In the genomic region with DNA sequence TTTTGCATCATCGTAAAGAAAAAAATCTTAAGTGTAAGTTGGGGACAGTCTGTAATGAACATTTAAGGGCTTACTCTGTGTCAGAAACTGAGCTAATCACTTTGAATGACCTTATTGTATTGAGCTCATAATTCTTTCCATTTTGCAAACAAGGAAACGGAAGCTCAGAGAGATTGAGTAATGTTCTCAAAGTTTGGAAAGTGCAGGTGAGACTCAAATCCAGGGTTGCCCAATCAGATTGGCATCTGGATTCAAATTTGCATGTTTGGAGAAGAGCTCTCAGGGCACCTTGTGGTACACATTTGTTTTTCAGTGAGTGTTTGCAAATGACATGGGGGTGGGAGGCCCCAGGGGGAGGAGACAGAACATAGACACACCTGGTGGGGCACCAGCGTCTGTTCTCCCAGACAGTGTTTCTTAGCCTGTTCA, we compare ENCODE assay signal across 30 cellular contexts. TPM values are rescaled to one million over a fixed set of nuclear protein-coding genes. Genes with fewer than 3 reads are reported as not detected.
DNase-seq lines count a peak whose midpoint lies in the region; ATAC-seq, FAIRE-seq and TF ChIP-seq lines count a peak whose summit lies in the region.
"Had no signal": no experiment of that assay in that cellular context is flagged by ENCODE, and none has a peak within 500 bp of the region (broad histone marks: within the 10 kb centered on the region; RNA-seq: fewer than 3 reads in every experiment).

No MANE protein-coding gene starts in this region.

- peaks cover 99% of the 10 kb centered on the region for H3K4me1 ChIP-seq in Karpas-422 (ENCODE audit: low read length)
- H3K4me1 ChIP-seq in HepG2 (ENCODE audit: insufficient read depth, low read length): peaks cover 24% of the 10 kb centered on the region
- H3K4me1 ChIP-seq in suprapubic skin: peaks cover 3% of the 10 kb centered on the region
- no peaks in the 10 kb centered on the region for H3K4me1 ChIP-seq in effector memory CD4-positive, alpha-beta T cell (ENCODE audit: control insufficient read depth, insufficient read depth, low read length, poor library complexity, severe bottlenecking)
- H3K4me1 ChIP-seq: parathyroid adenoma, vagina had no signal

- BruUV-seq in MCF 10A (replicated peaks; lab: Mats Ljungman, UMichigan) (no TSS peak), HepG2 (replicated peaks; lab: Mats Ljungman, UMichigan) (no TSS peak)

- H3K9me3 ChIP-seq in Karpas-422 (ENCODE audit: low read length) (no peaks in the 10 kb centered on the region), HepG2 (ENCODE audit: low read length) (no peaks in the 10 kb centered on the region), suprapubic skin (no peaks in the 10 kb centered on the region)
- H3K9me3 ChIP-seq in effector memory CD4-positive, alpha-beta T cell (ENCODE audit: control insufficient read depth, low read length): no peaks in the 10 kb centered on the region
- H3K9me3 ChIP-seq: sigmoid colon, vagina had no signal

- H4K20me1 ChIP-seq in Karpas-422 (ENCODE audit: insufficient read depth, low read depth, low read length): no peaks in the 10 kb centered on the region
- H4K20me1 ChIP-seq in HepG2 (ENCODE audit: insufficient read depth, low read length): no peaks in the 10 kb centered on the region

- H3K9me3 Mint-ChIP-seq in MCF 10A (ENCODE audit: unreplicated experiment): no peaks in the 10 kb centered on the region
- H3K9me3 Mint-ChIP-seq: activated naive CD4-positive, alpha-beta T cell treated with anti-CD3 and anti-CD28 coated beads, Interleukin-2, amount 50 U/mL, for 72 hours; activated T-helper 1 cell treated with anti-CD3 and anti-CD28 coated beads, Interleukin-12 subunit alpha, Interleukin-12 subunit beta, Interleukin-2, Interleukin-4 antibody, amounts not matched to agents 30 ng/mL and 10 ng/mL and 1 ng/mL, durations not matched to agents 14 hours and 24 hours and 36 hours; CD4-positive, alpha-beta T cell; H9; mesothelial cell of epicardium; nephron had no signal

- no peak for TF ChIP-seq CTCF in MCF 10A (IDR thresholded peaks at IDR 0.05; ENCODE audit: unreplicated experiment)
- no peak for TF ChIP-seq CTCF in HepG2 (CRISPR knock-in tag; IDR thresholded peaks at IDR 0.05)
- TF ChIP-seq CTCF in suprapubic skin (IDR thresholded peaks at IDR 0.05): no peak

- no peak for FAIRE-seq in HepG2 (lab: Jason Lieb, UNC)
- FAIRE-seq: frontal cortex, G401.6, TTC549 had no signal

- peak overlapping the region; percentile 60 for H3K9ac ChIP-seq in Karpas-422 (ENCODE audit: low read length)
- no peak overlapping the region for H3K9ac ChIP-seq in HepG2 (ENCODE audit: insufficient read depth, low read depth, low read length)
- H3K9ac ChIP-seq: parathyroid adenoma had no signal

- TF ChIP-seq EP300 in HepG2 (IDR thresholded peaks at IDR 0.05; ENCODE audit: low read depth in 2 of 2, low read length in 2 of 2) (no peak), HepG2 (CRISPR knock-in tag; IDR thresholded peaks at IDR 0.05; ENCODE audit: borderline replicate concordance) (no peak), suprapubic skin (IDR thresholded peaks at IDR 0.05) (no peak)

- H3K27ac Mint-ChIP-seq in MCF 10A (ENCODE audit: low read depth, unreplicated experiment): no peak overlapping the region
- H3K27ac Mint-ChIP-seq: activated naive CD4-positive, alpha-beta T cell treated with anti-CD3 and anti-CD28 coated beads, Interleukin-2, amount 50 U/mL, for 72 hours; activated T-helper 1 cell treated with anti-CD3 and anti-CD28 coated beads, Interleukin-12 subunit alpha, Interleukin-12 subunit beta, Interleukin-2, Interleukin-4 antibody, amounts not matched to agents 30 ng/mL and 10 ng/mL and 1 ng/mL, durations not matched to agents 14 hours and 24 hours and 36 hours; CD4-positive, alpha-beta T cell; mesothelial cell of epicardium; nephron had no signal

- no peaks in the 10 kb centered on the region for H3K9me2 ChIP-seq in Karpas-422 (replicated peaks; ENCODE audit: insufficient read depth, low read length)

- intact Hi-C loops in MCF 10A (cut with micrococcal nuclease): loop anchor here (10.0 kb wide), 1 partner anchor 138 kb away; no protein-coding TSS in a partner anchor
- intact Hi-C loops in HepG2 (cut with micrococcal nuclease; ENCODE audit: unreplicated experiment): no loop called here

- H3K36me3 ChIP-seq in Karpas-422 (ENCODE audit: insufficient read depth, low read length) (no peaks in the 10 kb centered on the region), HepG2 (replicated peaks in 1 of 2; ENCODE audit: control insufficient read depth in 1 of 2, insufficient read depth in 2 of 2, low read length in 2 of 2) (no peaks in the 10 kb centered on the region), suprapubic skin (no peaks in the 10 kb centered on the region)
- no peaks in the 10 kb centered on the region for H3K36me3 ChIP-seq in effector memory CD4-positive, alpha-beta T cell (ENCODE audit: control insufficient read depth, insufficient read depth, low read length)
- H3K36me3 ChIP-seq: sigmoid colon, vagina had no signal

- ATAC-seq in HepG2 (no peak), HG03045 (IDR thresholded peaks at IDR 0.05; ENCODE audit: unreplicated experiment) (no peak)
- ATAC-seq: activated naive CD4-positive, alpha-beta T cell treated with anti-CD3 and anti-CD28 coated beads, Interleukin-2, amount 50 U/mL, for 72 hours had no signal

- peak overlapping the region; percentile 98 for H3K27ac ChIP-seq in Karpas-422 (ENCODE audit: low read length)
- no peak overlapping the region for H3K27ac ChIP-seq in HepG2 (ENCODE audit: extremely low read length, insufficient read depth, low read length)
- peak overlapping the region; percentile 71 for H3K27ac ChIP-seq in suprapubic skin
- no peak overlapping the region for H3K27ac ChIP-seq in effector memory CD4-positive, alpha-beta T cell (ENCODE audit: insufficient read depth, low read length, poor library complexity, severe bottlenecking)
- H3K27ac ChIP-seq: parathyroid adenoma, sigmoid colon, vagina had no signal

- WGBS in HepG2 (ENCODE audit: low lambda C conversion rate): 2% methylated on average over 3 of the region's 3 CpGs
- 67% methylated on average over 3 of the region's 3 CpGs for WGBS in suprapubic skin

- H3K27me3 ChIP-seq in Karpas-422 (ENCODE audit: low read length) (no peaks in the 10 kb centered on the region), HepG2 (ENCODE audit: control insufficient read depth in 1 of 2, insufficient read depth in 2 of 2, low read length in 2 of 2) (peaks cover 2 to 33% of the 10 kb centered on the region in 2 experiments; a peak in 1 of 5 replicates), suprapubic skin (peaks cover 11% of the 10 kb centered on the region)
- peaks cover 3% of the 10 kb centered on the region for H3K27me3 ChIP-seq in effector memory CD4-positive, alpha-beta T cell (replicated peaks; ENCODE audit: control insufficient read depth, insufficient read depth, low read length, poor library complexity, severe bottlenecking)
- H3K27me3 ChIP-seq: sigmoid colon, vagina had no signal

- CTCF ChIA-PET in MCF 10A (lab: Yijun Ruan, JAX) (interaction anchor here (1.3 to 1.9 kb wide), 2 partner anchors 18 to 21 kb away, joined by 3 to 10 read pairs; no protein-coding TSS in a partner anchor), HepG2 (lab: Yijun Ruan, JAX; ENCODE audit: low intra/inter-chr PET ratio, low total read pairs) (no interaction called here)

- TF ChIP-seq POLR2A in HepG2 (IDR thresholded peaks at IDR 0.05; ENCODE audit: insufficient read depth in 1 of 2, low read depth in 2 of 2, low read length in 2 of 2) (no peak), suprapubic skin (IDR thresholded peaks at IDR 0.05) (no peak)

- H3K4me1 Mint-ChIP-seq in MCF 10A (ENCODE audit: insufficient read depth, unreplicated experiment): no peaks in the 10 kb centered on the region
- H3K4me1 Mint-ChIP-seq: mesothelial cell of epicardium had no signal

- no peaks in the 10 kb centered on the region for H3K36me3 Mint-ChIP-seq in MCF 10A (ENCODE audit: insufficient read depth, unreplicated experiment)
- H3K36me3 Mint-ChIP-seq: activated naive CD4-positive, alpha-beta T cell treated with anti-CD3 and anti-CD28 coated beads, Interleukin-2, amount 50 U/mL, for 72 hours; mesothelial cell of epicardium had no signal

- no peak overlapping the region for H3K4me3 Mint-ChIP-seq in MCF 10A (ENCODE audit: unreplicated experiment)
- H3K4me3 Mint-ChIP-seq: activated T-helper 1 cell treated with anti-CD3 and anti-CD28 coated beads, Interleukin-12 subunit alpha, Interleukin-12 subunit beta, Interleukin-2, Interleukin-4 antibody, amounts not matched to agents 30 ng/mL and 10 ng/mL and 1 ng/mL, durations not matched to agents 14 hours and 24 hours and 36 hours; CD4-positive, alpha-beta T cell; mesothelial cell of epicardium; nephron had no signal

- H3K27me3 Mint-ChIP-seq in MCF 10A (ENCODE audit: insufficient read depth, unreplicated experiment): no peaks in the 10 kb centered on the region

- DNase-seq in Karpas-422 (peak; percentile 90), MCF 10A (ENCODE audit: unreplicated experiment) (peak; percentile 43), HepG2 (ENCODE audit: low spot score) (peak; percentile 64), suprapubic skin (ENCODE audit: low spot score in 2 of 2) (no peak), ecto neural progenitor cell (ENCODE audit: low spot score) (no peak)
- DNase-seq in effector memory CD4-positive, alpha-beta T cell: no peak
- DNase-seq: activated CD4-positive, alpha-beta T cell treated with anti-CD3 and anti-CD28 coated beads for 48 hours; aorta; CD4-positive, alpha-beta T cell; cerebellar nuclear complex; erythroblast; H9; islet precursor cell; KBM-7; NCI-H1694; NCI-H2227 treated with DMSO at 0.1 percent for 48 hours; NCI-H774; sigmoid colon; substantia nigra; T-helper 1 cell had no signal

- no peaks in the 10 kb centered on the region for H3K79me2 ChIP-seq in Karpas-422 (ENCODE audit: low read length)
- H3K79me2 ChIP-seq in HepG2 (ENCODE audit: insufficient read depth, low read length): no peaks in the 10 kb centered on the region
- H3K79me2 ChIP-seq: parathyroid adenoma had no signal

- H2AFZ ChIP-seq in Karpas-422 (ENCODE audit: low read length) (no peak overlapping the region), HepG2 (ENCODE audit: low read length) (no peak overlapping the region)
- H2AFZ ChIP-seq: parathyroid adenoma had no signal

- POLR2A ChIA-PET in MCF 10A (lab: Yijun Ruan, JAX): interaction anchor here (0.7 to 1.3 kb wide), 3 partner anchors 9 to 31 kb away, joined by 3 to 5 read pairs (median 3); no protein-coding TSS in a partner anchor
- POLR2A ChIA-PET in HepG2 (lab: Yijun Ruan, JAX): no interaction called here

- in situ Hi-C loops in HepG2 (cut with HindIII; ENCODE audit: extremely low pct_ligation_motif_present, low pct_unique_long_range_greater_than_20kb): no loop called here

- H3K4me3 ChIP-seq in Karpas-422 (ENCODE audit: low read length) (peak overlapping the region; percentile 48), HepG2 (replicated peaks in 1 of 3; ENCODE audit: insufficient read depth in 1 of 3, low read depth in 2 of 3, low read length in 3 of 3) (no peak overlapping the region), suprapubic skin (no peak overlapping the region)
- no peak overlapping the region for H3K4me3 ChIP-seq in effector memory CD4-positive, alpha-beta T cell (ENCODE audit: insufficient read depth, low read depth, low read length, poor library complexity, severe bottlenecking)
- H3K4me3 ChIP-seq: sigmoid colon, vagina had no signal

- peak overlapping the region; percentile 68 for H3K4me2 ChIP-seq in Karpas-422 (ENCODE audit: low read depth, low read length, poor library complexity, severe bottlenecking)
- H3K4me2 ChIP-seq in HepG2 (ENCODE audit: low read depth, low read length): no peak overlapping the region

- TF ChIP-seq RAD21 in HepG2 (CRISPR knock-in tag; IDR thresholded peaks at IDR 0.05): no peak

RNA-seq across cellular contexts. Expression of a gene that starts 8.0 kb away (rescaled TPM):
- total RNA-seq in Karpas-422 (2014; rRNA removed; shearing (Covaris generic); ENCODE audit: low replicate concordance): 0.36 TPM in 1 of 2 replicates, not detected in the other
- total RNA-seq in MCF 10A (2022) (not detected in 2 replicates), HepG2 (2016; rRNA removed; fragmentation: Illumina TruSeq; extraction: Trizol) (not detected in 2 replicates), suprapubic skin (1 to 10 TPM; 5.1 to 9.7 (median 6.0) TPM)
- not detected in 2 replicates for total RNA-seq in HepG2 (2016; cell fraction: cytosol; rRNA removed; fragmentation: Illumina TruSeq; extraction: Trizol; ENCODE audit: low read depth)
- not detected in 2 replicates for total RNA-seq in HepG2 (2016; cell fraction: insoluble cytoplasmic fraction; rRNA removed; fragmentation: Illumina TruSeq; extraction: Trizol)
- total RNA-seq in HepG2 (2016; cell fraction: membrane; rRNA removed; fragmentation: Illumina TruSeq; extraction: Trizol): not detected in 2 replicates
- not detected in 2 replicates for total RNA-seq in HepG2 (2016; cell fraction: nucleus; rRNA removed; fragmentation: Illumina TruSeq; extraction: Trizol)
- polyA plus RNA-seq in HepG2 (2011; rRNA removed): 0.12 and 0.20 TPM in 2 replicates
- 0.18 and 0.23 TPM in 2 replicates for polyA plus RNA-seq in HepG2 (2011; cell fraction: cytosol; rRNA removed)
- 0.17 and 0.27 TPM in 2 replicates for polyA plus RNA-seq in HepG2 (2011; cell fraction: nucleus; rRNA removed)
- not detected in 2 replicates for polyA plus RNA-seq in HepG2 (2012)
- polyA plus RNA-seq in HepG2 (2016; cell fraction: cytosol; fragmentation: Illumina TruSeq; extraction: Trizol; ENCODE audit: low read depth): 0.09 TPM in 1 of 2 replicates, not detected in the other
- polyA plus RNA-seq in HepG2 (2016; cell fraction: insoluble cytoplasmic fraction; fragmentation: Illumina TruSeq; extraction: Trizol; ENCODE audit: low read depth): not detected in 2 replicates
- 0.15 TPM in 1 of 2 replicates, not detected in the other for polyA plus RNA-seq in HepG2 (2016; cell fraction: membrane; fragmentation: Illumina TruSeq; extraction: Trizol; ENCODE audit: low read depth)
- polyA plus RNA-seq in HepG2 (2016; cell fraction: nucleus; fragmentation: Illumina TruSeq; extraction: Trizol; ENCODE audit: insufficient read depth, low read depth): 0.30 TPM in 1 of 2 replicates, not detected in the other
- polyA minus RNA-seq in HepG2 (2011; rRNA and poly(A)+ RNA removed; ENCODE audit: low replicate concordance): 1.3 TPM in 1 of 2 replicates, not detected in the other
- polyA minus RNA-seq in HepG2 (2011; cell fraction: cytosol; rRNA and poly(A)+ RNA removed): not detected in 2 replicates
- polyA minus RNA-seq in HepG2 (2011; cell fraction: nucleus; rRNA and poly(A)+ RNA removed): not detected in 2 replicates
- total RNA-seq: activated naive CD4-positive, alpha-beta T cell treated with anti-CD3 and anti-CD28 coated beads, Interleukin-2, amount 50 U/mL, for 72 hours; activated T-helper 1 cell treated with anti-CD3 and anti-CD28 coated beads, Interleukin-12 subunit alpha, Interleukin-12 subunit beta, Interleukin-2, Interleukin-4 antibody, amounts not matched to agents 30 ng/mL and 10 ng/mL and 1 ng/mL, durations not matched to agents 14 hours and 24 hours and 36 hours; CD4-positive, alpha-beta T cell had no signal

Comparison
In these comparisons a context has a peak if more than half of its experiments do, and no peak if none do; other contexts are left out.
1. DNase-seq: peak in Karpas-422 (single experiment), MCF 10A (single experiment) and HepG2 (single experiment); none in suprapubic skin (0 of 2), effector memory CD4-positive, alpha-beta T cell (0 of 3) and ecto neural progenitor cell (single experiment).
2. H3K27ac ChIP-seq: peak in Karpas-422 (single experiment) and suprapubic skin (single experiment); none in HepG2 (single experiment) and effector memory CD4-positive, alpha-beta T cell (single experiment).